Comparison of ENCODE assay signal across 15 cellular contexts in genomic region chr17:20505333-20505732, GRCh38. TPM values are rescaled to one million over a fixed set of nuclear protein-coding genes. Genes with fewer than 3 reads are reported as not detected.
"Had no signal": no experiment of that assay in that cellular context is flagged by ENCODE, and none has a peak within 500 bp of the region (broad histone marks: within the 10 kb centered on the region; RNA-seq: fewer than 3 reads in every experiment).

No MANE protein-coding gene starts in this region.

RNA-seq across cellular contexts. Expression of gene LGALS9B, which starts 38.0 kb away (rescaled TPM):
- total RNA-seq: heart right ventricle, hepatocyte, kidney, kidney epithelial cell, left cardiac atrium, left lobe of liver, left ventricle myocardium inferior, left ventricle myocardium superior, liver, lower lobe of right lung, lung microvascular endothelial cell, mammary epithelial cell, mesenteric fat pad, mesothelial cell of epicardium had no signal
- polyA plus RNA-seq: heart left ventricle, heart right ventricle, hepatocyte, liver, mammary epithelial cell had no signal
